ENCODE assay signal across 12 cellular contexts in genomic region chr16:32261526-32261925, GRCh38. TPM values are rescaled to one million over a fixed set of nuclear protein-coding genes. Genes with fewer than 3 reads are reported as not detected.
"Had no signal": no experiment of that assay in that cellular context is flagged by ENCODE, and none has a peak within 500 bp of the region (broad histone marks: within the 10 kb centered on the region; RNA-seq: fewer than 3 reads in every experiment).

No MANE protein-coding gene starts in this region.

RNA-seq across cellular contexts. Expression of gene TP53TG3D, which starts 8.4 kb away (rescaled TPM):
- total RNA-seq: left colon, neural crest cell, osteocyte, progenitor cell of endocrine pancreas, pulmonary artery endothelial cell, renal cortical epithelial cell, right atrium auricular region, right lobe of liver, subcutaneous adipose tissue, thoracic aorta, urinary bladder, vagina had no signal
